ENCODE assay signal across 8 cellular contexts in the genomic region with DNA sequence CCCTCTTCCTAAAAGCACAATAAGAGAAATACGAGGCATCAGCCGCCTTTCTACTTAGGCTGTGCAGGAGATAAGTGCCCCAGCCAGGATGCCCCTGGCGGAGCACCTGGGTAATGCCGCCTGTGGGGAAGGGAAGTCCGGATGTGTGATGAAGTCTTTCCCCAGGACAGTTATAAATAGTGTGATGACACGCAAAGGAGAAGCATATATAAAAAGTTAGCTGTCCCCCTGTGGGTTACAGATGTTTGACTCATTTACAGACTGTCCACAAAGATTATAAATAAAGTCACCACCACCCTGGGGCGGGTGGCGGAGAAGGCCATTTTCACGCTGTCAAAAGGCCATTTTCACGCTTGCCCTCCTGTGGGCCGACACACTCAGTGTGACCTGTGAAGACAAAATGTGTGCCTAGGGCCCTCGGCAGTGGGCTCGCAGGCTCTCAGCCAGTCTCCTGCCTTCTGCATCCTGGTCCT. TPM values are rescaled to one million over a fixed set of nuclear protein-coding genes. Genes with fewer than 3 reads are reported as not detected.
DNase-seq lines count a peak whose midpoint lies in the region; ATAC-seq and TF ChIP-seq lines count a peak whose summit lies in the region.

No MANE protein-coding gene starts in this region.

- H3K9ac ChIP-seq in HCT116 (ENCODE audit: low read length) (no peak overlapping the region), OCI-LY1 (ENCODE audit: low read length) (peak overlapping the region; percentile 34; the same call in 1 of the 2 replicates)

- H3K36me3 ChIP-seq in HCT116 (ENCODE audit: control insufficient read depth in 1 of 2, insufficient read depth in 2 of 2, low read length in 2 of 2), result no peaks in the 10 kb centered on the region
- H3K36me3 ChIP-seq in OCI-LY1 (ENCODE audit: insufficient read depth, low read length), result no peaks in the 10 kb centered on the region

- H3K4me1 ChIP-seq in HCT116 (ENCODE audit: control insufficient read depth in 1 of 2, insufficient read depth in 2 of 2, low read length in 2 of 2), result peaks cover 0 to 20% of the 10 kb centered on the region in 2 experiments; a peak in 3 of 4 replicates
- H3K4me1 ChIP-seq in OCI-LY1 (ENCODE audit: insufficient read depth, low read length, severe bottlenecking), result peaks cover 97% of the 10 kb centered on the region

- DNase-seq in DMS 273 (lab: John Stamatoyannopoulos, UW; ENCODE audit: unreplicated experiment) (peak; percentile 72), DMS 273 treated with DMSO at 0.1 percent for 48 hours (lab: John Stamatoyannopoulos, UW) (no peak), HCT116 (ENCODE audit: low read depth, low spot score) (peak; percentile 42), astrocyte of the hippocampus (ENCODE audit: low read depth, low spot score) (peak; percentile 70), lung microvascular endothelial cell (ENCODE audit: low read depth in 2 of 2) (peak; percentile 88 to 93)
- DNase-seq in NK-92 treated with Interleukin-12 subunit alpha and Interleukin-12 subunit beta, amount 100 ng/mL, for 24 hours (lab: John Stamatoyannopoulos, UW), result no peak

- RAD21 ChIA-PET in HCT116 (lab: Charles Lee; ENCODE audit: low non-redundant PET in 1 of 2, low total read pairs in 2 of 2, uncharacterized antibody in 2 of 2, unreplicated experiment in 2 of 2), result no interaction called here

- BruUV-seq in HCT116 (replicated peaks; lab: Mats Ljungman, UMichigan), result no TSS peak

- no peaks in the 10 kb centered on the region for H4K20me1 ChIP-seq in HCT116 (ENCODE audit: insufficient read depth)
- H4K20me1 ChIP-seq in OCI-LY1 (ENCODE audit: insufficient read depth, low read length), result no peaks in the 10 kb centered on the region

- H3K4me2 ChIP-seq in HCT116 (ENCODE audit: low read length) (peak overlapping the region; percentile 22), OCI-LY1 (ENCODE audit: low read length) (peak overlapping the region; percentile 48; the same call in 1 of the 2 replicates)

- no peak overlapping the region for H3K4me3 ChIP-seq in HCT116 (replicated peaks in 1 of 2; ENCODE audit: low read depth in 1 of 2, low read length in 2 of 2)
- H3K4me3 ChIP-seq in OCI-LY1 (ENCODE audit: low read depth, low read length, poor library complexity, severe bottlenecking), result no peak overlapping the region

- H3K9me2 ChIP-seq in HCT116 (ENCODE audit: insufficient read depth) (no peaks in the 10 kb centered on the region), OCI-LY1 (ENCODE audit: low read depth, low read length) (no peaks in the 10 kb centered on the region)

- intact Hi-C loops in HCT116 (cut with micrococcal nuclease), result no loop called here

- H3K27ac ChIP-seq in HCT116 (ENCODE audit: low read depth, low read length) (no peak overlapping the region), OCI-LY1 (ENCODE audit: low read depth, low read length, poor library complexity, severe bottlenecking) (peak overlapping the region; percentile 98)

- H3F3A ChIP-seq in OCI-LY1 (ENCODE audit: insufficient read depth, low read length), result no peaks in the 10 kb centered on the region

- no peak for TF ChIP-seq POLR2A in HCT116 (IDR thresholded peaks at IDR 0.05; ENCODE audit: borderline replicate concordance, extremely low read depth, insufficient read depth, insufficient read length)

- TF ChIP-seq CTCF in HCT116 (IDR thresholded peaks at IDR 0.05 in 2 of 3, conservative IDR thresholded peaks at IDR 0.05 in 1 of 3; ENCODE audit: borderline replicate concordance in 1 of 3, insufficient read depth in 1 of 3, low read depth in 2 of 3, low read length in 2 of 3) (peak; percentile 42 to 91 (median 81); a peak in 5 of 6 replicates), OCI-LY1 (IDR thresholded peaks at IDR 0.05; ENCODE audit: low read length) (peak; percentile 94)

- POLR2A ChIA-PET in HCT116 (lab: Charles Lee), result no interaction called here

- H3K9me3 ChIP-seq in HCT116 (ENCODE audit: control insufficient read depth in 1 of 2, insufficient read depth in 1 of 2, low read depth in 1 of 2, low read length in 2 of 2), result no peaks in the 10 kb centered on the region
- H3K9me3 ChIP-seq in OCI-LY1 (ENCODE audit: low read length), result no peaks in the 10 kb centered on the region

- H2AFZ ChIP-seq in HCT116 (ENCODE audit: low read depth, low read length, poor library complexity, severe bottlenecking) (peak overlapping the region; percentile 44), OCI-LY1 (ENCODE audit: low read length) (no peak overlapping the region)

- H3K27me3 ChIP-seq in HCT116 (ENCODE audit: insufficient read depth, low read length) (peaks cover 4% of the 10 kb centered on the region; the same call in 1 of the 2 replicates), OCI-LY1 (ENCODE audit: insufficient read depth, low read length) (no peaks in the 10 kb centered on the region)

- H3K79me2 ChIP-seq in HCT116 (ENCODE audit: insufficient read depth, low read length) (no peaks in the 10 kb centered on the region), OCI-LY1 (ENCODE audit: insufficient read depth, low read length) (peaks cover 8% of the 10 kb centered on the region)

- ATAC-seq in HCT116, result peak; percentile 95
- no peak for ATAC-seq in HG02623 (IDR thresholded peaks at IDR 0.05; ENCODE audit: unreplicated experiment)

- TF ChIP-seq RAD21 in HCT116 (IDR thresholded peaks at IDR 0.05; ENCODE audit: low read depth), result no peak; the same call in 1 of the 2 replicates

- CTCF ChIA-PET in HCT116 (lab: Charles Lee), result interaction anchor here (1.4 kb wide), 2 partner anchors 10 to 304 kb away, joined by 3 to 5 read pairs; no protein-coding TSS in a partner anchor

TF ChIP-seq in HCT116, 20 proteins besides CTCF, POLR2A, EP300 and RAD21:
- TF ChIP-seq ZFX (IDR thresholded peaks at IDR 0.05) (no peak), EZH2phosphoT487 (IDR thresholded peaks at IDR 0.05; ENCODE audit: borderline replicate concordance) (no peak), SP1 (IDR thresholded peaks at IDR 0.05; ENCODE audit: low read depth) (no peak), EZH2 (IDR thresholded peaks at IDR 0.05) (no peak), SIN3A (IDR thresholded peaks at IDR 0.05; ENCODE audit: low read depth) (no peak), EGR1 (IDR thresholded peaks at IDR 0.05; ENCODE audit: low read depth) (no peak), ZNF274 (IDR thresholded peaks at IDR 0.05; ENCODE audit: low read depth, low read length) (no peak), JUND (IDR thresholded peaks at IDR 0.05) (no peak), CEBPB (IDR thresholded peaks at IDR 0.05; ENCODE audit: low read depth) (no peak), CBX3 (IDR thresholded peaks at IDR 0.05; ENCODE audit: low read depth) (no peak), ELF1 (IDR thresholded peaks at IDR 0.05; ENCODE audit: borderline replicate concordance, low read depth) (no peak), TCF7L2 (IDR thresholded peaks at IDR 0.05; ENCODE audit: borderline replicate concordance, extremely low read depth, insufficient read depth, insufficient read length) (no peak)
- TF ChIP-seq, protein P1, sequence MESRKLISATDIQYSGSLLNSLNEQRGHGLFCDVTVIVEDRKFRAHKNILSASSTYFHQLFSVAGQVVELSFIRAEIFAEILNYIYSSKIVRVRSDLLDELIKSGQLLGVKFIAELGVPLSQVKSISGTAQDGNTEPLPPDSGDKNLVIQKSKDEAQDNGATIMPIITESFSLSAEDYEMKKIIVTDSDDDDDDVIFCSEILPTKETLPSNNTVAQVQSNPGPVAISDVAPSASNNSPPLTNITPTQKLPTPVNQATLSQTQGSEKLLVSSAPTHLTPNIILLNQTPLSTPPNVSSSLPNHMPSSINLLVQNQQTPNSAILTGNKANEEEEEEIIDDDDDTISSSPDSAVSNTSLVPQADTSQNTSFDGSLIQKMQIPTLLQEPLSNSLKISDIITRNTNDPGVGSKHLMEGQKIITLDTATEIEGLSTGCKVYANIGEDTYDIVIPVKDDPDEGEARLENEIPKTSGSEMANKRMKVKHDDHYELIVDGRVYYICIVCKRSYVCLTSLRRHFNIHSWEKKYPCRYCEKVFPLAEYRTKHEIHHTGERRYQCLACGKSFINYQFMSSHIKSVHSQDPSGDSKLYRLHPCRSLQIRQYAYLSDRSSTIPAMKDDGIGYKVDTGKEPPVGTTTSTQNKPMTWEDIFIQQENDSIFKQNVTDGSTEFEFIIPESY (IDR thresholded peaks at IDR 0.05; ENCODE audit: extremely low read depth, insufficient replicate concordance, low read length), result no peak
- TF ChIP-seq, protein P2, sequence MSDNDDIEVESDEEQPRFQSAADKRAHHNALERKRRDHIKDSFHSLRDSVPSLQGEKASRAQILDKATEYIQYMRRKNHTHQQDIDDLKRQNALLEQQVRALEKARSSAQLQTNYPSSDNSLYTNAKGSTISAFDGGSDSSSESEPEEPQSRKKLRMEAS (IDR thresholded peaks at IDR 0.05), result no peak
- TF ChIP-seq, protein P3, sequence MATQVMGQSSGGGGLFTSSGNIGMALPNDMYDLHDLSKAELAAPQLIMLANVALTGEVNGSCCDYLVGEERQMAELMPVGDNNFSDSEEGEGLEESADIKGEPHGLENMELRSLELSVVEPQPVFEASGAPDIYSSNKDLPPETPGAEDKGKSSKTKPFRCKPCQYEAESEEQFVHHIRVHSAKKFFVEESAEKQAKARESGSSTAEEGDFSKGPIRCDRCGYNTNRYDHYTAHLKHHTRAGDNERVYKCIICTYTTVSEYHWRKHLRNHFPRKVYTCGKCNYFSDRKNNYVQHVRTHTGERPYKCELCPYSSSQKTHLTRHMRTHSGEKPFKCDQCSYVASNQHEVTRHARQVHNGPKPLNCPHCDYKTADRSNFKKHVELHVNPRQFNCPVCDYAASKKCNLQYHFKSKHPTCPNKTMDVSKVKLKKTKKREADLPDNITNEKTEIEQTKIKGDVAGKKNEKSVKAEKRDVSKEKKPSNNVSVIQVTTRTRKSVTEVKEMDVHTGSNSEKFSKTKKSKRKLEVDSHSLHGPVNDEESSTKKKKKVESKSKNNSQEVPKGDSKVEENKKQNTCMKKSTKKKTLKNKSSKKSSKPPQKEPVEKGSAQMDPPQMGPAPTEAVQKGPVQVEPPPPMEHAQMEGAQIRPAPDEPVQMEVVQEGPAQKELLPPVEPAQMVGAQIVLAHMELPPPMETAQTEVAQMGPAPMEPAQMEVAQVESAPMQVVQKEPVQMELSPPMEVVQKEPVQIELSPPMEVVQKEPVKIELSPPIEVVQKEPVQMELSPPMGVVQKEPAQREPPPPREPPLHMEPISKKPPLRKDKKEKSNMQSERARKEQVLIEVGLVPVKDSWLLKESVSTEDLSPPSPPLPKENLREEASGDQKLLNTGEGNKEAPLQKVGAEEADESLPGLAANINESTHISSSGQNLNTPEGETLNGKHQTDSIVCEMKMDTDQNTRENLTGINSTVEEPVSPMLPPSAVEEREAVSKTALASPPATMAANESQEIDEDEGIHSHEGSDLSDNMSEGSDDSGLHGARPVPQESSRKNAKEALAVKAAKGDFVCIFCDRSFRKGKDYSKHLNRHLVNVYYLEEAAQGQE (IDR thresholded peaks at IDR 0.05; ENCODE audit: low read depth), result no peak
- TF ChIP-seq, protein P4, sequence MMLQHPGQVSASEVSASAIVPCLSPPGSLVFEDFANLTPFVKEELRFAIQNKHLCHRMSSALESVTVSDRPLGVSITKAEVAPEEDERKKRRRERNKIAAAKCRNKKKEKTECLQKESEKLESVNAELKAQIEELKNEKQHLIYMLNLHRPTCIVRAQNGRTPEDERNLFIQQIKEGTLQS (IDR thresholded peaks at IDR 0.05), result no peak

RNA-seq across cellular contexts. Expression of a gene that starts 6.3 kb away (rescaled TPM):
- total RNA-seq in HCT116 (2021; ENCODE audit: unreplicated experiment) (1.1 TPM), lung microvascular endothelial cell (0.87 and 0.99 TPM in 2 replicates)
- 0.17 and 0.56 TPM in 2 replicates for polyA plus RNA-seq in HCT116 (2012)

Comparison
In these comparisons a context has a peak if more than half of its experiments do, and no peak if none do; other contexts are left out.
1. DNase-seq: peak in DMS 273 (single experiment), HCT116 (single experiment), astrocyte of the hippocampus (single experiment) and lung microvascular endothelial cell (2 of 2); none in DMS 273 treated with DMSO at 0.1 percent for 48 hours (single experiment) and NK-92 treated with Interleukin-12 subunit alpha and Interleukin-12 subunit beta, amount 100 ng/mL, for 24 hours (single experiment).